ENCODE assay signal across 11 cellular contexts in genomic region chr12:105204916-105205315, GRCh38. TPM values are rescaled to one million over a fixed set of nuclear protein-coding genes. Genes with fewer than 3 reads are reported as not detected.
A peak's percentile ranks its signal among the peaks of the same experiment; 100 is the strongest.
DNase-seq lines count a peak whose midpoint lies in the region; ATAC-seq and TF ChIP-seq lines count a peak whose summit lies in the region.
"Had no signal": no experiment of that assay in that cellular context is flagged by ENCODE, and none has a peak within 500 bp of the region (broad histone marks: within the 10 kb centered on the region; RNA-seq: fewer than 3 reads in every experiment).

No MANE protein-coding gene starts in this region.

- H3K4me3 ChIP-seq in choroid plexus epithelial cell (ENCODE audit: low read depth, low read length) = no peak overlapping the region

- TF ChIP-seq CTCF in choroid plexus epithelial cell (conservative IDR thresholded peaks at IDR 0.05; ENCODE audit: low read depth, low read length) = no peak

- ATAC-seq in HG03469 (IDR thresholded peaks at IDR 0.05; ENCODE audit: unreplicated experiment) (no peak), GM18498 (IDR thresholded peaks at IDR 0.05; ENCODE audit: unreplicated experiment) (no peak)

- DNase-seq in DMS79 (lab: John Stamatoyannopoulos, UW) = peak; percentile 10
- DNase-seq in NCI-H226 = peak; percentile 41
- peak; percentile 54 for DNase-seq in choroid plexus epithelial cell (ENCODE audit: low read depth)
- DNase-seq in renal cortical epithelial cell (ENCODE audit: low read depth) = peak; percentile 52
- DNase-seq in NCI-H2029 (lab: John Stamatoyannopoulos, UW) = no peak
- DNase-seq in HuH-7 (ENCODE audit: low spot score) = no peak
- DNase-seq: amygdala, DMS153, glutamatergic neuron had no signal

RNA-seq across cellular contexts. Expression of gene APPL2, which starts 31.1 kb away (rescaled TPM):
- 39.9 and 111 TPM in 2 replicates for total RNA-seq in renal cortical epithelial cell

Comparison
In these comparisons a context has a peak if more than half of its experiments do, and no peak if none do; other contexts are left out.
1. DNase-seq: peak in DMS79 (single experiment), NCI-H226 (single experiment), choroid plexus epithelial cell (single experiment) and renal cortical epithelial cell (single experiment); none in NCI-H2029 (single experiment) and HuH-7 (single experiment).